In the genomic region with DNA sequence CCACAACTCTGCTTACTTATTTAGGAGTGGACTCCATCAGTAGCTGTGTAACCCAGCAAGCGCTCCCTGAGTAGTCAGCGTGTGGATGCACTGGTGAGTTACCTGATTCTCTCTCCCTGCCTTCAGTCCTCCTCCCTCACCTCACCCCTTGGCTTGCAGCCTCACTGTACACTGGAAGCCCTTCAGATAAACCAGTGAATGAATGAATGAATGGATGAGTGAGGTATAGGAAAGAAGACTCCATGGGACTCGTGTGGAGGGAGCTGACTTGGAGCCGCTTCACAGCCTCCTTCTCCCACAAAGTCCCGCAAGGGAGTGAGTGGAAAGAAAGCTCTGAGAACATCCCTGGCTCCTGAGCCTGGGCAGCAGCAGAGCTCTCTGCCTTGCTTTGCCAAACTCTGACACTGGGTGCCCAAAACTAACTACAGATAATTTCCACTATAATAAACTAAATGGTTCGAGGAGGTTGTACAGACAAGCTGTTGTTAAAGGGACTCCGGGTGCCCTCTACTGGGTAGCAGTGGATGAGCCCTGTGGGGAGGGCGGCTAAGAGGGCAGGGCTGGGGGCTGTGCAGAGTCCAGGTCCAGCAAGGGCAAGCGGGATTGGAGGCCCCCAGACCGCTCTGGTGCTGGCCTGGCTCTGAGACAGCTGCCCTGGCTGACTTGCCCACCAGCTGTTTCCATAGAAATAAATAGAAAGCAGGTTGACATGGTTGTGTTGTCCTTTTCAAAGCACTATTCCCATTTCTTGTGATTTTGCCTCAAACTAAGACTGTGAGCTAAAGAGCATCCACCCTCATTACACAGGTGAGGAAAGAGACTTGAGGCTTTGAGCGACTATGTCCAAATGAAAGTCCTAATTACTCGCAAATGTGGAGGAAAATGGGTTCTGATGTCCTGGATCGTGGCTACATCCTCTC, we compare ENCODE assay signal across 8 cellular contexts.
A peak's percentile ranks its signal among the peaks of the same experiment; 100 is the strongest.
DNase-seq lines count a peak whose midpoint lies in the region; ATAC-seq and TF ChIP-seq lines count a peak whose summit lies in the region.

No MANE protein-coding gene starts in this region.

- intact Hi-C loops in esophagus muscularis mucosa (cut with DNase I): no loop called here

- peaks cover 23% of the 10 kb centered on the region for H3K4me1 Mint-ChIP-seq in activated naive CD4-positive, alpha-beta T cell treated with anti-CD3 and anti-CD28 coated beads, Interleukin-2, amount 10 ng/mL, durations not matched to agents 7 days and 5 days
- H3K4me1 Mint-ChIP-seq in chondrocyte (ENCODE audit: low read depth): peaks cover 51% of the 10 kb centered on the region

- no peak overlapping the region for H3K4me3 ChIP-seq in esophagus muscularis mucosa

- H3K27ac Mint-ChIP-seq in activated naive CD4-positive, alpha-beta T cell treated with anti-CD3 and anti-CD28 coated beads, Interleukin-2, amount 10 ng/mL, durations not matched to agents 7 days and 5 days: no peak overlapping the region
- H3K27ac Mint-ChIP-seq in chondrocyte (ENCODE audit: unreplicated experiment): no peak overlapping the region

- H3K27me3 Mint-ChIP-seq in activated naive CD4-positive, alpha-beta T cell treated with anti-CD3 and anti-CD28 coated beads, Interleukin-2, amount 10 ng/mL, durations not matched to agents 7 days and 5 days: peaks cover 61% of the 10 kb centered on the region
- H3K27me3 Mint-ChIP-seq in chondrocyte (ENCODE audit: low read depth): no peaks in the 10 kb centered on the region

- WGBS in esophagus muscularis mucosa: 73% methylated on average over 13 of the region's 13 CpGs

- TF ChIP-seq POLR2A in esophagus muscularis mucosa (IDR thresholded peaks at IDR 0.05; ENCODE audit: low read depth): no peak

- no peak overlapping the region for H3K27ac ChIP-seq in esophagus muscularis mucosa (replicated peaks in 1 of 4)

- no peaks in the 10 kb centered on the region for H3K9me3 ChIP-seq in esophagus muscularis mucosa

- H3K27me3 ChIP-seq in esophagus muscularis mucosa: peaks cover 0 to 5% (median 0%) of the 10 kb centered on the region in 4 donors

- H3K36me3 Mint-ChIP-seq in activated naive CD4-positive, alpha-beta T cell treated with anti-CD3 and anti-CD28 coated beads, Interleukin-2, amount 10 ng/mL, durations not matched to agents 7 days and 5 days: no peaks in the 10 kb centered on the region
- H3K36me3 Mint-ChIP-seq in chondrocyte (ENCODE audit: low read depth): no peaks in the 10 kb centered on the region

- H3K4me3 Mint-ChIP-seq in activated naive CD4-positive, alpha-beta T cell treated with anti-CD3 and anti-CD28 coated beads, Interleukin-2, amount 10 ng/mL, durations not matched to agents 7 days and 5 days: no peak overlapping the region
- H3K4me3 Mint-ChIP-seq in chondrocyte (ENCODE audit: unreplicated experiment): no peak overlapping the region

- H3K4me1 ChIP-seq in esophagus muscularis mucosa: peaks cover 0 to 9% (median 5%) of the 10 kb centered on the region in 4 donors

- no peak for ATAC-seq in GM21825 (IDR thresholded peaks at IDR 0.05; ENCODE audit: unreplicated experiment)

- peak; percentile 44 for DNase-seq in activated naive CD4-positive, alpha-beta T cell treated with anti-CD3 and anti-CD28 coated beads, Interleukin-2, amount 10 ng/mL, durations not matched to agents 7 days and 5 days
- no peak for DNase-seq in activated naive CD4-positive, alpha-beta T cell (lab: John Stamatoyannopoulos, UW)
- peak; percentile 45 for DNase-seq in NCI-H526 treated with DMSO at 0.1 percent for 48 hours (lab: John Stamatoyannopoulos, UW)
- DNase-seq in chondrocyte (ENCODE audit: low spot score): peak; percentile 57
- DNase-seq in middle frontal gyrus (ENCODE audit: extremely low spot score, low spot score): peak; percentile 13
- DNase-seq in NOMO-1 treated with dmso at 0.1 percent for 144 hours (lab: John Stamatoyannopoulos, UW; ENCODE audit: unreplicated experiment): no peak
- DNase-seq in esophagus muscularis mucosa (ENCODE audit: extremely low spot score): no peak

- no peaks in the 10 kb centered on the region for H3K9me3 Mint-ChIP-seq in activated naive CD4-positive, alpha-beta T cell treated with anti-CD3 and anti-CD28 coated beads, Interleukin-2, amount 10 ng/mL, durations not matched to agents 7 days and 5 days
- H3K9me3 Mint-ChIP-seq in chondrocyte (ENCODE audit: low read depth): no peaks in the 10 kb centered on the region

- TF ChIP-seq CTCF in chondrocyte (IDR thresholded peaks at IDR 0.05): peak; percentile 81
- peak in 1 of 3 experiments; percentile 9 for TF ChIP-seq CTCF in esophagus muscularis mucosa (IDR thresholded peaks at IDR 0.05)

- no peak for TF ChIP-seq EP300 in esophagus muscularis mucosa (IDR thresholded peaks at IDR 0.05)

- CTCF ChIA-PET in activated naive CD4-positive, alpha-beta T cell treated with anti-CD3 and anti-CD28 coated beads, Interleukin-2, amount 10 ng/mL, durations not matched to agents 7 days and 5 days (lab: Charles Lee): interaction anchor here (0.6 to 3.4 kb wide), 11 partner anchors 12 to 843 kb away, joined by 3 to 16 read pairs (median 3); no protein-coding TSS in a partner anchor

- no peaks in the 10 kb centered on the region for H3K36me3 ChIP-seq in esophagus muscularis mucosa

Comparison
In these comparisons a context has a peak if more than half of its experiments do, and no peak if none do; other contexts are left out.
1. DNase-seq: peak in activated naive CD4-positive, alpha-beta T cell treated with anti-CD3 and anti-CD28 coated beads, Interleukin-2, amount 10 ng/mL, durations not matched to agents 7 days and 5 days (single experiment), NCI-H526 treated with DMSO at 0.1 percent for 48 hours (single experiment), chondrocyte (single experiment) and middle frontal gyrus (single experiment); none in activated naive CD4-positive, alpha-beta T cell (0 of 4), NOMO-1 treated with dmso at 0.1 percent for 144 hours (single experiment) and esophagus muscularis mucosa (single experiment).